8 cellular contexts compared by ENCODE assay signal in the genomic region with DNA sequence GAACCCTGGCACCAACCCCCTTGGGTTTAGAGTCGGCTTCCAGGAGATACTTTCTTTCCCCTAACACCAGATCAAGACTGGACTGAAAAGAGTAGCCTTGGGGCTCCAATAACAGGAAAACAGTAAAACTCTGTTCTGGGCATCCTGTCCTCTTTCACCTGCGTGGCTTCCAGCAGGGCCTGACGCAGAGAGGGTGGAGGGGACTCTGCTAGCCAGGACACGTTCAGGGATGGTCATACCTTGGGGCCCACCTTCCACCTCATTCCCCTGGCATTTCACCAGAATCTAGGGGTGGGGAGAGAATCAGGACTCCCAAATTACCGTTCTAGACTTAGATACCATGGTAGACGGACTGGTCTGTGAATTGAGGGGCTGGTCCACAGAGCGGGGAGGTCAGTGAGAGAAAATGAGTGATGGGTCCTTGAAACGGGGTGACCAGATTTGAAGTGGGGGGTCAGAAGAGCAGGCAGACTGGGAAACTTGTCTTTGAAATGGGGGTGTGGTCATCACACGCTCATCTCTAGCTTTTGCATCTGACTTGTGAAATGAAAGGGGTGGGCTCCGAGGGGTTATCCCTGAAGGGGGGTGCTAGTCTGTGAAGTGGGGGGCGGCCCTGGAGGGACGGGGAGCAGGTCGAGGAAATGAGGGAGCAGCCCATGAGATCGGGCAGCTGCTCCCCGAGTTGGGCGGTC. TPM values are rescaled to one million over a fixed set of nuclear protein-coding genes. Genes with fewer than 3 reads are reported as not detected.
DNase-seq lines count a peak whose midpoint lies in the region; ATAC-seq lines count a peak whose summit lies in the region.

No MANE protein-coding gene starts in this region.

- no peaks in the 10 kb centered on the region for H3K27me3 Mint-ChIP-seq in naive thymus-derived CD4-positive, alpha-beta T cell

- H3K9ac ChIP-seq in duodenal mucosa (ENCODE audit: low read depth in 1 of 2, low read length in 2 of 2) = peak overlapping the region; percentile 27 to 72

- CTCF ChIA-PET in naive thymus-derived CD4-positive, alpha-beta T cell (lab: Charles Lee) = interaction anchor here (0.7 to 11.2 kb wide), 16 partner anchors 8 to 71 kb away, joined by 3 to 286 read pairs (median 7); partner anchors contain the start of genes RNU4-2 and RPLP0

- H3K9me3 ChIP-seq in MG63 (no peaks in the 10 kb centered on the region), duodenal mucosa (ENCODE audit: control insufficient read depth in 1 of 2, low read length in 2 of 2) (no peaks in the 10 kb centered on the region)
- H3K9me3 ChIP-seq in naive thymus-derived CD4-positive, alpha-beta T cell (ENCODE audit: control insufficient read depth in 2 of 3, low read length in 3 of 3) = no peaks in the 10 kb centered on the region

- peaks cover 34% of the 10 kb centered on the region for H3K4me1 ChIP-seq in ACC112 (ENCODE audit: control insufficient read depth, insufficient read depth, low read length, unreplicated experiment)
- peaks cover 45 to 51% of the 10 kb centered on the region in 2 donors for H3K4me1 ChIP-seq in duodenal mucosa (ENCODE audit: control insufficient read depth in 1 of 2, insufficient read depth in 2 of 2, low read length in 2 of 2)
- peaks cover 39 to 50% of the 10 kb centered on the region in 2 donors for H3K4me1 ChIP-seq in naive thymus-derived CD4-positive, alpha-beta T cell (ENCODE audit: control insufficient read depth in 2 of 2, insufficient read depth in 2 of 2, low read length in 2 of 2)

- H3K36me3 Mint-ChIP-seq in naive thymus-derived CD4-positive, alpha-beta T cell = peaks cover 3 to 34% (median 9%) of the 10 kb centered on the region in 5 donors

- DNase-seq in MG63 (no peak), HuH-7.5 (ENCODE audit: low spot score) (no peak)
- DNase-seq in naive thymus-derived CD4-positive, alpha-beta T cell = peak in 2 of 9 donors; percentile 27 to 30
- no peak for DNase-seq in stimulated activated CD4-positive, alpha-beta T cell treated with anti-CD3 and anti-CD28 coated beads, Interleukin-4, amount 100 ng/mL, for 24 hours

- H3K27ac ChIP-seq in ACC112 (ENCODE audit: low read depth, low read length) (peak overlapping the region; percentile 54), duodenal mucosa (ENCODE audit: low read depth, low read length) (peak overlapping the region; percentile 64)
- H3K27ac ChIP-seq in naive thymus-derived CD4-positive, alpha-beta T cell (ENCODE audit: low read depth, low read length) = peak overlapping the region; percentile 91

- intact Hi-C loops in naive thymus-derived CD4-positive, alpha-beta T cell (cut with micrococcal nuclease) = loop anchor here (1.0 to 2.0 kb wide), 9 partner anchors 12 to 276 kb away; partner anchors contain the start of genes RNU4-2 (in 2 of the 2), RPLP0 (in 2 of the 2), BICDL1 (in 1 of the 2) and SIRT4 (in 1 of the 2)

- H3K27me3 ChIP-seq in ACC112 (ENCODE audit: insufficient read depth, low read length) = no peaks in the 10 kb centered on the region
- H3K27me3 ChIP-seq in MG63 = no peaks in the 10 kb centered on the region
- H3K27me3 ChIP-seq in duodenal mucosa (ENCODE audit: control insufficient read depth in 1 of 2, insufficient read depth in 2 of 2, low read length in 2 of 2) = no peaks in the 10 kb centered on the region
- no peaks in the 10 kb centered on the region for H3K27me3 ChIP-seq in naive thymus-derived CD4-positive, alpha-beta T cell (ENCODE audit: control insufficient read depth in 2 of 2, insufficient read depth in 2 of 2, low read length in 2 of 2)

- peaks cover 59% of the 10 kb centered on the region for H3K79me2 ChIP-seq in ACC112 (ENCODE audit: control insufficient read depth, insufficient read depth, low read length, unreplicated experiment)

- peak overlapping the region; percentile 89 to 100 (median 93) for H3K4me3 Mint-ChIP-seq in naive thymus-derived CD4-positive, alpha-beta T cell

- H3K36me3 ChIP-seq in ACC112 (ENCODE audit: insufficient read depth, low read length) (no peaks in the 10 kb centered on the region; the same call in 1 of the 2 replicates), MG63 (peaks cover 11% of the 10 kb centered on the region), duodenal mucosa (ENCODE audit: control insufficient read depth in 1 of 2, insufficient read depth in 2 of 2, low read length in 2 of 2) (no peaks in the 10 kb centered on the region)
- H3K36me3 ChIP-seq in naive thymus-derived CD4-positive, alpha-beta T cell (ENCODE audit: control insufficient read depth in 2 of 3, insufficient read depth in 3 of 3, low read length in 3 of 3) = peaks cover 0 to 10% (median 0%) of the 10 kb centered on the region in 3 experiments

- H3K4me1 Mint-ChIP-seq in naive thymus-derived CD4-positive, alpha-beta T cell = peaks cover 26 to 55% (median 43%) of the 10 kb centered on the region in 7 donors

- ATAC-seq in naive thymus-derived CD4-positive, alpha-beta T cell = no peak
- no peak for ATAC-seq in HG02759 (IDR thresholded peaks at IDR 0.05; ENCODE audit: unreplicated experiment)
- ATAC-seq in HG03521 (IDR thresholded peaks at IDR 0.05; ENCODE audit: unreplicated experiment) = no peak

- peak overlapping the region; percentile 86 to 97 (median 91) for H3K27ac Mint-ChIP-seq in naive thymus-derived CD4-positive, alpha-beta T cell

- POLR2A ChIA-PET in naive thymus-derived CD4-positive, alpha-beta T cell (lab: Charles Lee) = interaction anchor here (0.9 to 9.6 kb wide), 8 partner anchors 8 to 63 kb away, joined by 3 to 235 read pairs (median 83); partner anchors contain the start of genes RNU4-1, RNU4-2 and RPLP0

- peak overlapping the region; percentile 99 for H3K4me3 ChIP-seq in ACC112 (ENCODE audit: low read depth, low read length)
- peak overlapping the region; percentile 68 for H3K4me3 ChIP-seq in MG63
- peak overlapping the region; percentile 79 to 81 for H3K4me3 ChIP-seq in duodenal mucosa (ENCODE audit: low read depth in 1 of 2, low read length in 2 of 2)
- peak overlapping the region; percentile 76 for H3K4me3 ChIP-seq in naive thymus-derived CD4-positive, alpha-beta T cell (ENCODE audit: low read length)

- no peaks in the 10 kb centered on the region for H3K9me3 Mint-ChIP-seq in naive thymus-derived CD4-positive, alpha-beta T cell

- H2AFZ ChIP-seq in ACC112 (ENCODE audit: low read length, unreplicated experiment) = no peak overlapping the region

RNA-seq across cellular contexts. Expression of gene PXN, which starts 0.9 kb away (rescaled TPM):
- total RNA-seq in MG63 (2014; rRNA removed; shearing (Covaris generic); ENCODE audit: low replicate concordance) = 6.4 and 11.5 TPM in 2 replicates
- total RNA-seq in naive thymus-derived CD4-positive, alpha-beta T cell = 100 to 1,000 TPM; 103 to 202 (median 158) TPM
- polyA plus RNA-seq in naive thymus-derived CD4-positive, alpha-beta T cell = 100 to 1,000 TPM in 1 of 2 donors, 10 to 100 TPM in 1; 84.3 to 114 TPM

RNA-seq across cellular contexts. Expression of gene RNU4-2, which starts 27.0 kb away (rescaled TPM):
- not detected in 2 replicates for total RNA-seq in MG63 (2014; rRNA removed; shearing (Covaris generic); ENCODE audit: low replicate concordance)
- total RNA-seq in naive thymus-derived CD4-positive, alpha-beta T cell = over 10,000 TPM in 2 of 5 experiments, 1,000 to 10,000 TPM in 3; 3,296 to 19,276 (median 7,985) TPM
- polyA plus RNA-seq in naive thymus-derived CD4-positive, alpha-beta T cell = not detected

RNA-seq across cellular contexts. Expression of gene RNU4-1, which starts 28.4 kb away (rescaled TPM):
- total RNA-seq in MG63 (2014; rRNA removed; shearing (Covaris generic); ENCODE audit: low replicate concordance) = not detected in 2 replicates
- 1,000 to 10,000 TPM in 3 of 5 experiments, 100 to 1,000 TPM in 2; 319 to 3,107 (median 1,510) TPM for total RNA-seq in naive thymus-derived CD4-positive, alpha-beta T cell
- polyA plus RNA-seq in naive thymus-derived CD4-positive, alpha-beta T cell = not detected

RNA-seq across cellular contexts. Expression of gene SIRT4, which starts 37.5 kb away (rescaled TPM):
- 0.33 TPM in 1 of 2 replicates, not detected in the other for total RNA-seq in MG63 (2014; rRNA removed; shearing (Covaris generic); ENCODE audit: low replicate concordance)
- 1 to 10 TPM; 1.6 to 6.0 (median 4.0) TPM for total RNA-seq in naive thymus-derived CD4-positive, alpha-beta T cell
- polyA plus RNA-seq in naive thymus-derived CD4-positive, alpha-beta T cell = 1 to 10 TPM; 3.1 TPM

Comparison
In these comparisons a context has a peak if more than half of its experiments do, and no peak if none do; other contexts are left out.
1. RNA of gene RNU4-2, which starts 27.0 kb away (total RNA-seq): 3,296 to 19,276 TPM in naive thymus-derived CD4-positive, alpha-beta T cell; not detected in MG63; every median in the first group is over 1,000 times any median in the second.
2. RNA of gene RNU4-1, which starts 28.4 kb away (total RNA-seq): 319 to 3,107 TPM in naive thymus-derived CD4-positive, alpha-beta T cell; not detected in MG63; every median in the first group is over 100 times any median in the second.
3. Peak in every context shown above with its lines, with median percentiles within 50 percentile points of each other: H3K27ac ChIP-seq and H3K4me3 ChIP-seq.